Comparison of ENCODE assay signal across 9 cellular contexts in the genomic region with DNA sequence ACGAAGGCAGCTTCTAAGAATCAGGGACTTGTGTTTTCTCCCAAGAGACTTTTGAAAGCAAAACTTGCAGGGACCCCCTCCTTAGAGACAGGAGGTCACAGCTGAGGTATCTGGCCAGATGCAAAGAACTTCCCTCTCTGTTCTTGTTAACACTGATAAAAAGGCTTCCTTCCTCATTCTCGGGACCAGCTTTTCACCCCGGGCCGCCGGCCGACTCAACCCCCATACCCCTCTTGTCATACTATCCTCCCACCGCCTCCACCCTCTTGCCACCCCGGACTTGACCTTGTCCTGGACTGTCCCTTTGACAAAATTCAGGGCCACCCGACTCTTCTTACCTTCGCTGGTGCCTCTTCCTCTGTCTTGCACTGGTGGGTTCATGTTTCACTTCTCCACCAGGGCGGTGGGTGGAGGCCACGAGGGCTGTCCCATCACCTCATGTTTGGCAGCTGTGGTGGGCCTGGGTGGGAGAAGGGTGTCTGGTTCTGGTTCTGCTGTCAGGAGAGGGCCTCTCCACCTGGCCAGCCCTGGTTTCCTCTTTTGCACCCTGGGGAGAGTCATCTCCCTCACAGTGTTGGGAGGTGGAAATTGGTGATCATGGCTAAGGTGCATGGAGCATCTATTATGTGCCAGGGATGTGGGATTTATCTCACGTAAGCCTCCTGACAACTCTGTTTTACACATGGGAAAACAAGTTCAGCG. TPM values are rescaled to one million over a fixed set of nuclear protein-coding genes. Genes with fewer than 3 reads are reported as not detected.
A peak's percentile ranks its signal among the peaks of the same experiment; 100 is the strongest.
DNase-seq lines count a peak whose midpoint lies in the region; ATAC-seq, FAIRE-seq and TF ChIP-seq lines count a peak whose summit lies in the region.
"Had no signal": no experiment of that assay in that cellular context is flagged by ENCODE, and none has a peak within 500 bp of the region (broad histone marks: within the 10 kb centered on the region; RNA-seq: fewer than 3 reads in every experiment).

No MANE protein-coding gene starts in this region.

- H3K27ac ChIP-seq in OCI-LY1 (ENCODE audit: low read depth, low read length, poor library complexity, severe bottlenecking) (no peak overlapping the region), neutrophil (peak overlapping the region; percentile 96), small intestine (ENCODE audit: low read depth in 1 of 2, low read length in 1 of 2) (no peak overlapping the region), right atrium auricular region (no peak overlapping the region)
- H3K27ac ChIP-seq: 22Rv1 had no signal

- peak; percentile 56 for ATAC-seq in HG02759 (IDR thresholded peaks at IDR 0.05; ENCODE audit: unreplicated experiment)

- peak overlapping the region; percentile 34; the same call in 1 of the 2 replicates for H3K4me2 ChIP-seq in OCI-LY1 (ENCODE audit: low read length)

- H4K20me1 ChIP-seq in OCI-LY1 (ENCODE audit: insufficient read depth, low read length), result no peaks in the 10 kb centered on the region

- no peaks in the 10 kb centered on the region for H3F3A ChIP-seq in OCI-LY1 (ENCODE audit: insufficient read depth, low read length)

- peaks cover 10% of the 10 kb centered on the region for H3K4me1 ChIP-seq in OCI-LY1 (ENCODE audit: insufficient read depth, low read length, severe bottlenecking)
- H3K4me1 ChIP-seq in neutrophil (ENCODE audit: control insufficient read depth in 1 of 2, insufficient read depth in 1 of 2, low read depth in 1 of 2, low read length in 1 of 2), result peaks cover 63 to 71% of the 10 kb centered on the region in 2 experiments
- no peaks in the 10 kb centered on the region for H3K4me1 ChIP-seq in small intestine (ENCODE audit: control insufficient read depth in 2 of 2, insufficient read depth in 1 of 2, low read depth in 1 of 2, low read length in 1 of 2)
- H3K4me1 ChIP-seq in BE2C, result no peaks in the 10 kb centered on the region
- peaks cover 0 to 33% of the 10 kb centered on the region in 2 donors for H3K4me1 ChIP-seq in right atrium auricular region

- peak; percentile 47 to 60 for DNase-seq in NOMO-1 (lab: John Stamatoyannopoulos, UW; ENCODE audit: unreplicated experiment in 2 of 2)
- DNase-seq in NOMO-1 treated with dmso at 0.1 percent for 144 hours (lab: John Stamatoyannopoulos, UW; ENCODE audit: unreplicated experiment), result no peak
- DNase-seq in small intestine, result no peak
- DNase-seq in BE2C, result no peak
- DNase-seq in right atrium auricular region (ENCODE audit: low spot score), result no peak

- 66 to 91% (median 72%) methylated on average over 14 of the region's 14 CpGs for WGBS in small intestine, 3 donors

- no peaks in the 10 kb centered on the region for H3K9me2 ChIP-seq in OCI-LY1 (ENCODE audit: low read depth, low read length)

- no peaks in the 10 kb centered on the region for H3K79me2 ChIP-seq in OCI-LY1 (ENCODE audit: insufficient read depth, low read length)

- H3K9ac ChIP-seq in OCI-LY1 (ENCODE audit: low read length), result no peak overlapping the region

- no peak for TF ChIP-seq CTCF in OCI-LY1 (IDR thresholded peaks at IDR 0.05; ENCODE audit: low read length)
- peak; percentile 23 for TF ChIP-seq CTCF in neutrophil (IDR thresholded peaks at IDR 0.05)
- TF ChIP-seq CTCF in BE2C (IDR thresholded peaks at IDR 0.05; ENCODE audit: low read depth, low read length), result no peak
- TF ChIP-seq CTCF in right atrium auricular region (IDR thresholded peaks at IDR 0.05), result no peak

- FAIRE-seq in small intestine (lab: Jason Lieb, UNC), result no peak

- H3K4me3 ChIP-seq in OCI-LY1 (ENCODE audit: low read depth, low read length, poor library complexity, severe bottlenecking) (no peak overlapping the region), neutrophil (ENCODE audit: low read depth in 1 of 2, low read length in 1 of 2) (peak overlapping the region; percentile 45 to 57), small intestine (ENCODE audit: low read depth in 1 of 2, low read length in 2 of 2) (no peak overlapping the region), BE2C (ENCODE audit: low read depth, low read length) (no peak overlapping the region), right atrium auricular region (no peak overlapping the region)

- H2AFZ ChIP-seq in OCI-LY1 (ENCODE audit: low read length), result no peak overlapping the region

- H3K27me3 ChIP-seq in OCI-LY1 (ENCODE audit: insufficient read depth, low read length) (peaks cover 4% of the 10 kb centered on the region; the same call in 1 of the 2 replicates), neutrophil (no peaks in the 10 kb centered on the region), small intestine (ENCODE audit: control insufficient read depth in 2 of 2, insufficient read depth in 2 of 2, low read length in 2 of 2) (no peaks in the 10 kb centered on the region), BE2C (no peaks in the 10 kb centered on the region), right atrium auricular region (no peaks in the 10 kb centered on the region)

- H3K9me3 ChIP-seq in OCI-LY1 (ENCODE audit: low read length) (no peaks in the 10 kb centered on the region), neutrophil (no peaks in the 10 kb centered on the region), small intestine (ENCODE audit: control insufficient read depth, low read depth) (no peaks in the 10 kb centered on the region), BE2C (no peaks in the 10 kb centered on the region), right atrium auricular region (no peaks in the 10 kb centered on the region)

- H3K36me3 ChIP-seq in OCI-LY1 (ENCODE audit: insufficient read depth, low read length) (no peaks in the 10 kb centered on the region), neutrophil (no peaks in the 10 kb centered on the region), small intestine (ENCODE audit: control insufficient read depth in 2 of 2, insufficient read depth in 2 of 2, low read length in 2 of 2) (no peaks in the 10 kb centered on the region), BE2C (no peaks in the 10 kb centered on the region), right atrium auricular region (no peaks in the 10 kb centered on the region)

RNA-seq across cellular contexts. Expression of gene BHLHE40, which starts 32.5 kb away (rescaled TPM):
- polyA plus RNA-seq in small intestine, result 10 to 100 TPM in 2 of 3 donors, 1 to 10 TPM in 1; 6.3 to 28.5 (median 10.8) TPM
- polyA plus RNA-seq in BE2C (2012; ENCODE audit: insufficient read depth, insufficient read length, low read depth), result 21.8 TPM
- 10 to 100 TPM; 32.3 to 49.5 TPM for total RNA-seq in right atrium auricular region

Comparison
In these comparisons a context has a peak if more than half of its experiments do, and no peak if none do; other contexts are left out.
1. DNase-seq: peak in NOMO-1 (2 of 2); none in NOMO-1 treated with dmso at 0.1 percent for 144 hours (single experiment), small intestine (single experiment), BE2C (single experiment) and right atrium auricular region (single experiment).
2. H3K4me3 ChIP-seq: peak in neutrophil (2 of 2); none in OCI-LY1 (single experiment), small intestine (0 of 2), BE2C (single experiment) and right atrium auricular region (0 of 2).